Comparison of ENCODE assay signal across 1 cellular context in the genomic region with DNA sequence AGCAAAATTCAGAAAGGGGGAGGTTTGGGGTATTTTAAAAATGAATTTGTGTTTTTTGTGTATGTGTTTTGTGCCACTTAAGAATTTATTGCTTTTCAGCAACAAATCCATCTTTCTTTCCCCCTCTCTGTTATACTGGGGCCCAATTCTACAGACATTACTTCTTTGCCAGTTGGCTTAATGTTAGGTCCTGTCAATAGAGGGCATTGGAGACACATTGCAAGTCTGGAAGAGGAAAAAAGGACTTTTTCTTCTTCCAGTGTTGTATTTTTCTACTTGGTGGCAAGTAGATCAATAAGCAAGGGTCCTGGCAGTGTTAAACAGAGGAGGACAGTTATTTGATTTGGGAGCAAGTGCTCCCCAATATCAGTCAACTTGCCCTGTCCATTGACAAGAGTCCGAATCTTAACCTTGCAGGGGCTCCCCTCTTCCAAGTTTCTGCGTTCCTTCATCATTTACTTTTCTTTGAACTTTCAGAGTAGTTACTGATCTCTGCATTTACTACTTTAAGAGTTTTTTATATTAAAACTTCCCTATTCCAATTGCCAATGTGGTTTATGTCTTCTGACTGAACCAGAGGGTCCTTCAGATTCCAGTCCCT.
TF ChIP-seq lines count a peak whose summit lies in the region.

No MANE protein-coding gene starts in this region.

TF ChIP-seq in H1, 55 proteins besides CTCF, POLR2A, EP300 and RAD21:
- TF ChIP-seq CBX8 (IDR thresholded peaks at IDR 0.05; ENCODE audit: borderline replicate concordance, low read depth, low read length) (no peak), SIRT6 (IDR thresholded peaks at IDR 0.05; ENCODE audit: low read length) (no peak), POU5F1 (IDR thresholded peaks at IDR 0.05; ENCODE audit: low read depth, low read length) (no peak), CTBP2 (IDR thresholded peaks at IDR 0.05; ENCODE audit: borderline replicate concordance, insufficient read depth, insufficient read length, low read length) (no peak), POLR2AphosphoS5 (IDR thresholded peaks at IDR 0.05; ENCODE audit: low read depth, low read length) (no peak), TEAD4 (IDR thresholded peaks at IDR 0.05; ENCODE audit: low read depth, low read length) (no peak), MAFK (IDR thresholded peaks at IDR 0.05; ENCODE audit: low read depth, low read length) (no peak), PHF8 (conservative IDR thresholded peaks at IDR 0.05; ENCODE audit: low read depth, low read length) (no peak), SP4 (IDR thresholded peaks at IDR 0.05; ENCODE audit: low read length) (no peak), KDM4A (IDR thresholded peaks at IDR 0.05; ENCODE audit: low read depth, low read length, severe bottlenecking) (no peak), EZH2 (IDR thresholded peaks at IDR 0.05; ENCODE audit: low read depth, low read length, severe bottlenecking) (no peak), HDAC6 (IDR thresholded peaks at IDR 0.05; ENCODE audit: low read depth, low read length) (no peak), BCL11A (IDR thresholded peaks at IDR 0.05; ENCODE audit: low read depth in 2 of 2, low read length in 2 of 2) (no peak)
- TF ChIP-seq, protein P1, sequence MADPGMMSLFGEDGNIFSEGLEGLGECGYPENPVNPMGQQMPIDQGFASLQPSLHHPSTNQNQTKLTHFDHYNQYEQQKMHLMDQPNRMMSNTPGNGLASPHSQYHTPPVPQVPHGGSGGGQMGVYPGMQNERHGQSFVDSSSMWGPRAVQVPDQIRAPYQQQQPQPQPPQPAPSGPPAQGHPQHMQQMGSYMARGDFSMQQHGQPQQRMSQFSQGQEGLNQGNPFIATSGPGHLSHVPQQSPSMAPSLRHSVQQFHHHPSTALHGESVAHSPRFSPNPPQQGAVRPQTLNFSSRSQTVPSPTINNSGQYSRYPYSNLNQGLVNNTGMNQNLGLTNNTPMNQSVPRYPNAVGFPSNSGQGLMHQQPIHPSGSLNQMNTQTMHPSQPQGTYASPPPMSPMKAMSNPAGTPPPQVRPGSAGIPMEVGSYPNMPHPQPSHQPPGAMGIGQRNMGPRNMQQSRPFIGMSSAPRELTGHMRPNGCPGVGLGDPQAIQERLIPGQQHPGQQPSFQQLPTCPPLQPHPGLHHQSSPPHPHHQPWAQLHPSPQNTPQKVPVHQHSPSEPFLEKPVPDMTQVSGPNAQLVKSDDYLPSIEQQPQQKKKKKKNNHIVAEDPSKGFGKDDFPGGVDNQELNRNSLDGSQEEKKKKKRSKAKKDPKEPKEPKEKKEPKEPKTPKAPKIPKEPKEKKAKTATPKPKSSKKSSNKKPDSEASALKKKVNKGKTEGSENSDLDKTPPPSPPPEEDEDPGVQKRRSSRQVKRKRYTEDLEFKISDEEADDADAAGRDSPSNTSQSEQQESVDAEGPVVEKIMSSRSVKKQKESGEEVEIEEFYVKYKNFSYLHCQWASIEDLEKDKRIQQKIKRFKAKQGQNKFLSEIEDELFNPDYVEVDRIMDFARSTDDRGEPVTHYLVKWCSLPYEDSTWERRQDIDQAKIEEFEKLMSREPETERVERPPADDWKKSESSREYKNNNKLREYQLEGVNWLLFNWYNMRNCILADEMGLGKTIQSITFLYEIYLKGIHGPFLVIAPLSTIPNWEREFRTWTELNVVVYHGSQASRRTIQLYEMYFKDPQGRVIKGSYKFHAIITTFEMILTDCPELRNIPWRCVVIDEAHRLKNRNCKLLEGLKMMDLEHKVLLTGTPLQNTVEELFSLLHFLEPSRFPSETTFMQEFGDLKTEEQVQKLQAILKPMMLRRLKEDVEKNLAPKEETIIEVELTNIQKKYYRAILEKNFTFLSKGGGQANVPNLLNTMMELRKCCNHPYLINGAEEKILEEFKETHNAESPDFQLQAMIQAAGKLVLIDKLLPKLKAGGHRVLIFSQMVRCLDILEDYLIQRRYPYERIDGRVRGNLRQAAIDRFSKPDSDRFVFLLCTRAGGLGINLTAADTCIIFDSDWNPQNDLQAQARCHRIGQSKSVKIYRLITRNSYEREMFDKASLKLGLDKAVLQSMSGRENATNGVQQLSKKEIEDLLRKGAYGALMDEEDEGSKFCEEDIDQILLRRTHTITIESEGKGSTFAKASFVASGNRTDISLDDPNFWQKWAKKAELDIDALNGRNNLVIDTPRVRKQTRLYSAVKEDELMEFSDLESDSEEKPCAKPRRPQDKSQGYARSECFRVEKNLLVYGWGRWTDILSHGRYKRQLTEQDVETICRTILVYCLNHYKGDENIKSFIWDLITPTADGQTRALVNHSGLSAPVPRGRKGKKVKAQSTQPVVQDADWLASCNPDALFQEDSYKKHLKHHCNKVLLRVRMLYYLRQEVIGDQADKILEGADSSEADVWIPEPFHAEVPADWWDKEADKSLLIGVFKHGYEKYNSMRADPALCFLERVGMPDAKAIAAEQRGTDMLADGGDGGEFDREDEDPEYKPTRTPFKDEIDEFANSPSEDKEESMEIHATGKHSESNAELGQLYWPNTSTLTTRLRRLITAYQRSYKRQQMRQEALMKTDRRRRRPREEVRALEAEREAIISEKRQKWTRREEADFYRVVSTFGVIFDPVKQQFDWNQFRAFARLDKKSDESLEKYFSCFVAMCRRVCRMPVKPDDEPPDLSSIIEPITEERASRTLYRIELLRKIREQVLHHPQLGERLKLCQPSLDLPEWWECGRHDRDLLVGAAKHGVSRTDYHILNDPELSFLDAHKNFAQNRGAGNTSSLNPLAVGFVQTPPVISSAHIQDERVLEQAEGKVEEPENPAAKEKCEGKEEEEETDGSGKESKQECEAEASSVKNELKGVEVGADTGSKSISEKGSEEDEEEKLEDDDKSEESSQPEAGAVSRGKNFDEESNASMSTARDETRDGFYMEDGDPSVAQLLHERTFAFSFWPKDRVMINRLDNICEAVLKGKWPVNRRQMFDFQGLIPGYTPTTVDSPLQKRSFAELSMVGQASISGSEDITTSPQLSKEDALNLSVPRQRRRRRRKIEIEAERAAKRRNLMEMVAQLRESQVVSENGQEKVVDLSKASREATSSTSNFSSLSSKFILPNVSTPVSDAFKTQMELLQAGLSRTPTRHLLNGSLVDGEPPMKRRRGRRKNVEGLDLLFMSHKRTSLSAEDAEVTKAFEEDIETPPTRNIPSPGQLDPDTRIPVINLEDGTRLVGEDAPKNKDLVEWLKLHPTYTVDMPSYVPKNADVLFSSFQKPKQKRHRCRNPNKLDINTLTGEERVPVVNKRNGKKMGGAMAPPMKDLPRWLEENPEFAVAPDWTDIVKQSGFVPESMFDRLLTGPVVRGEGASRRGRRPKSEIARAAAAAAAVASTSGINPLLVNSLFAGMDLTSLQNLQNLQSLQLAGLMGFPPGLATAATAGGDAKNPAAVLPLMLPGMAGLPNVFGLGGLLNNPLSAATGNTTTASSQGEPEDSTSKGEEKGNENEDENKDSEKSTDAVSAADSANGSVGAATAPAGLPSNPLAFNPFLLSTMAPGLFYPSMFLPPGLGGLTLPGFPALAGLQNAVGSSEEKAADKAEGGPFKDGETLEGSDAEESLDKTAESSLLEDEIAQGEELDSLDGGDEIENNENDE (IDR thresholded peaks at IDR 0.05; ENCODE audit: insufficient replicate concordance, low read length): no peak
- TF ChIP-seq, protein P2, sequence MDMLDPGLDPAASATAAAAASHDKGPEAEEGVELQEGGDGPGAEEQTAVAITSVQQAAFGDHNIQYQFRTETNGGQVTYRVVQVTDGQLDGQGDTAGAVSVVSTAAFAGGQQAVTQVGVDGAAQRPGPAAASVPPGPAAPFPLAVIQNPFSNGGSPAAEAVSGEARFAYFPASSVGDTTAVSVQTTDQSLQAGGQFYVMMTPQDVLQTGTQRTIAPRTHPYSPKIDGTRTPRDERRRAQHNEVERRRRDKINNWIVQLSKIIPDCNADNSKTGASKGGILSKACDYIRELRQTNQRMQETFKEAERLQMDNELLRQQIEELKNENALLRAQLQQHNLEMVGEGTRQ (IDR thresholded peaks at IDR 0.05; ENCODE audit: low read length): no peak
